Comparison of ENCODE assay signal across 9 cellular contexts in genomic region chr3:45034612-45035252, GRCh38. TPM values are rescaled to one million over a fixed set of nuclear protein-coding genes. Genes with fewer than 3 reads are reported as not detected.
DNase-seq lines count a peak whose midpoint lies in the region; ATAC-seq and TF ChIP-seq lines count a peak whose summit lies in the region.
"Had no signal": no experiment of that assay in that cellular context is flagged by ENCODE, and none has a peak within 500 bp of the region (broad histone marks: within the 10 kb centered on the region; RNA-seq: fewer than 3 reads in every experiment).

No MANE protein-coding gene starts in this region.

- peak; percentile 31 for DNase-seq in activated T-helper 2 cell treated with anti-CD3 and anti-CD28 coated beads, Interferon-gamma antibody, Interleukin-2, Interleukin-4, amounts not matched to agents 10 μg/mL and 5 μg/mL and 100 μg/mL, durations not matched to agents 14 hours and 24 hours and 36 hours (ENCODE audit: low spot score)
- DNase-seq in myocyte (ENCODE audit: low read depth) (peak; percentile 82), NCI-H2171 treated with DMSO at 0.1 percent for 48 hours (lab: John Stamatoyannopoulos, UW) (no peak)

- H3K4me1 ChIP-seq in BLaER1 treated with 17β-estradiol and CSF1 and Interleukin-3, amounts not matched to agents 10 nM and 100 nM: peaks cover 13 to 52% (median 19%) of the 10 kb centered on the region in 10 experiments

- peak; percentile 54 for ATAC-seq in HG03460 (IDR thresholded peaks at IDR 0.05; ENCODE audit: unreplicated experiment)
- ATAC-seq in HG03571 (IDR thresholded peaks at IDR 0.05; ENCODE audit: unreplicated experiment): no peak
- no peak for ATAC-seq in HG02798 (IDR thresholded peaks at IDR 0.05; ENCODE audit: poor library complexity, unreplicated experiment)
- ATAC-seq in GM18505 (IDR thresholded peaks at IDR 0.05; ENCODE audit: unreplicated experiment): no peak

- H3K4me1 Mint-ChIP-seq in activated T-helper 2 cell treated with anti-CD3 and anti-CD28 coated beads, Interferon-gamma antibody, Interleukin-2, Interleukin-4, amounts not matched to agents 10 μg/mL and 5 μg/mL and 100 μg/mL, durations not matched to agents 14 hours and 24 hours and 36 hours (ENCODE audit: low read depth): peaks cover 26% of the 10 kb centered on the region

- H3K27me3 Mint-ChIP-seq in activated T-helper 2 cell treated with anti-CD3 and anti-CD28 coated beads, Interferon-gamma antibody, Interleukin-2, Interleukin-4, amounts not matched to agents 10 μg/mL and 5 μg/mL and 100 μg/mL, durations not matched to agents 14 hours and 24 hours and 36 hours (ENCODE audit: low read depth): peaks cover 8% of the 10 kb centered on the region

- H3K27ac Mint-ChIP-seq in activated T-helper 2 cell treated with anti-CD3 and anti-CD28 coated beads, Interferon-gamma antibody, Interleukin-2, Interleukin-4, amounts not matched to agents 10 μg/mL and 5 μg/mL and 100 μg/mL, durations not matched to agents 14 hours and 24 hours and 36 hours: peak overlapping the region; percentile 23

- H3K27me3 ChIP-seq in BLaER1 treated with 17β-estradiol and CSF1 and Interleukin-3, amounts not matched to agents 10 nM and 100 nM: peaks cover 0 to 23% (median 21%) of the 10 kb centered on the region in 11 experiments; a peak in 20 of 22 replicates

- H3K9ac ChIP-seq in BLaER1 treated with 17β-estradiol and CSF1 and Interleukin-3, amounts not matched to agents 10 nM and 100 nM: peak overlapping the region in 6 of 11 experiments; percentile 18 to 73 (median 56); a peak in 8 of 22 replicates

- no peaks in the 10 kb centered on the region for H3K9me3 Mint-ChIP-seq in activated T-helper 2 cell treated with anti-CD3 and anti-CD28 coated beads, Interferon-gamma antibody, Interleukin-2, Interleukin-4, amounts not matched to agents 10 μg/mL and 5 μg/mL and 100 μg/mL, durations not matched to agents 14 hours and 24 hours and 36 hours

- H3K4me3 ChIP-seq in BLaER1 treated with 17β-estradiol and CSF1 and Interleukin-3, amounts not matched to agents 10 nM and 100 nM: peak overlapping the region in 3 of 10 experiments; percentile 17 to 46 (median 38); a peak in 6 of 20 replicates

- H3K4me3 Mint-ChIP-seq in activated T-helper 2 cell treated with anti-CD3 and anti-CD28 coated beads, Interferon-gamma antibody, Interleukin-2, Interleukin-4, amounts not matched to agents 10 μg/mL and 5 μg/mL and 100 μg/mL, durations not matched to agents 14 hours and 24 hours and 36 hours (ENCODE audit: low read depth): peak overlapping the region; percentile 13

- 0 out of 22 replicates have a peak, but pooled peaks cover 0 to 5% (median 0%) of the 10 kb centered on the region in 11 experiments for H4K20me1 ChIP-seq in BLaER1 treated with 17β-estradiol and CSF1 and Interleukin-3, amounts not matched to agents 10 nM and 100 nM

- no peak for TF ChIP-seq POLR2A in GM18505 (IDR thresholded peaks at IDR 0.05; ENCODE audit: borderline replicate concordance, extremely low read depth, insufficient read depth, insufficient read length)

- H3K27ac ChIP-seq in BLaER1 treated with 17β-estradiol and CSF1 and Interleukin-3, amounts not matched to agents 10 nM and 100 nM: peak overlapping the region in 5 of 11 experiments; percentile 46 to 79 (median 75); a peak in 10 of 22 replicates
- H3K27ac ChIP-seq: VCaP had no signal

- intact Hi-C loops in activated T-helper 2 cell treated with anti-CD3 and anti-CD28 coated beads, Interferon-gamma antibody, Interleukin-2, Interleukin-4, amounts not matched to agents 10 μg/mL and 5 μg/mL and 100 μg/mL, durations not matched to agents 14 hours and 24 hours and 36 hours (cut with micrococcal nuclease): loop anchor here (10.0 kb wide), 1 partner anchor 500 kb away; no protein-coding TSS in a partner anchor

- no peaks in the 10 kb centered on the region for H3K36me3 Mint-ChIP-seq in activated T-helper 2 cell treated with anti-CD3 and anti-CD28 coated beads, Interferon-gamma antibody, Interleukin-2, Interleukin-4, amounts not matched to agents 10 μg/mL and 5 μg/mL and 100 μg/mL, durations not matched to agents 14 hours and 24 hours and 36 hours (ENCODE audit: low read depth)

- no peaks in the 10 kb centered on the region for H3K36me3 ChIP-seq in BLaER1 treated with 17β-estradiol and CSF1 and Interleukin-3, amounts not matched to agents 10 nM and 100 nM

- H3K4me2 ChIP-seq in BLaER1 treated with 17β-estradiol and CSF1 and Interleukin-3, amounts not matched to agents 10 nM and 100 nM: peak overlapping the region; percentile 60 to 92 (median 80)

- H3K9me3 ChIP-seq in BLaER1 treated with 17β-estradiol and CSF1 and Interleukin-3, amounts not matched to agents 10 nM and 100 nM (replicated peaks in 1 of 11): no peaks in the 10 kb centered on the region

RNA-seq across cellular contexts. Expression of gene CLEC3B, which starts 8.6 kb away (rescaled TPM):
- 0.21 TPM in 1 of 2 replicates, not detected in the other for total RNA-seq in activated T-helper 2 cell treated with anti-CD3 and anti-CD28 coated beads, Interferon-gamma antibody, Interleukin-2, Interleukin-4, amounts not matched to agents 10 μg/mL and 5 μg/mL and 100 μg/mL, durations not matched to agents 14 hours and 24 hours and 36 hours
- 0.75 TPM in 1 of 2 replicates, not detected in the other for total RNA-seq in myocyte
- 2.9 TPM for polyA plus RNA-seq in myocyte (2012)

RNA-seq across cellular contexts. Expression of gene EXOSC7, which starts 58.7 kb away (rescaled TPM):
- 83.0 and 86.5 TPM in 2 replicates for total RNA-seq in activated T-helper 2 cell treated with anti-CD3 and anti-CD28 coated beads, Interferon-gamma antibody, Interleukin-2, Interleukin-4, amounts not matched to agents 10 μg/mL and 5 μg/mL and 100 μg/mL, durations not matched to agents 14 hours and 24 hours and 36 hours
- total RNA-seq in myocyte: 66.9 and 93.0 TPM in 2 replicates
- polyA plus RNA-seq in myocyte (2012): 77.1 TPM

RNA-seq across cellular contexts. Expression of gene ZDHHC3, which starts 58.8 kb away (rescaled TPM):
- total RNA-seq in activated T-helper 2 cell treated with anti-CD3 and anti-CD28 coated beads, Interferon-gamma antibody, Interleukin-2, Interleukin-4, amounts not matched to agents 10 μg/mL and 5 μg/mL and 100 μg/mL, durations not matched to agents 14 hours and 24 hours and 36 hours: 38.0 and 40.3 TPM in 2 replicates
- 60.7 and 66.0 TPM in 2 replicates for total RNA-seq in myocyte
- polyA plus RNA-seq in myocyte (2012): 65.2 TPM
